ENCODE assay signal across 8 cellular contexts in the genomic region with DNA sequence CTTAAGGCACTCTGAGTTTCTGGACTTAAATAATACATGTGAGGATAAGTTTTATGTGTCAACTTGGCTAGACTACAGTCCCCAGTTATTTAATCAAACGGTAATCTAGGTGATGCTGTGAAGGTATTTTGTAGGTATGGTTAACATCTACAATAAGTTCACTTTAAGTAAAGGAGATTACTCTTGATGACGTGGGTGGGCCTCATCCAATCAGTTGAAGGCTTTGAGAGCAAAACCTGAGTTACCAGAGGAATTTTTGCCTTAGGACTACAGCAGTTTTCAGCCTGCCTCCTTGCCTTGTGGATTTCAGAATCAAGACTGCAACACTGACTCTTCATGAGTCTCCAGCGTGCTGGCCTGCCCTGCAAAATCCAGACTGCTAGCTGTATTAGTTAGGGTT. TPM values are rescaled to one million over a fixed set of nuclear protein-coding genes. Genes with fewer than 3 reads are reported as not detected.
"Had no signal": no experiment of that assay in that cellular context is flagged by ENCODE, and none has a peak within 500 bp of the region (broad histone marks: within the 10 kb centered on the region; RNA-seq: fewer than 3 reads in every experiment).

No MANE protein-coding gene starts in this region.

- FAIRE-seq: G401.6, GM12878, GM12891, GM12892, GM18507, GM19239 had no signal

- H3K4me3 ChIP-seq: GM12878 had no signal

- ATAC-seq: GM12878 had no signal

- DNase-seq: GDM1, GF-D8 had no signal

RNA-seq across cellular contexts. Expression of a gene that starts 59.8 kb away (rescaled TPM):
- total RNA-seq: GM12878 had no signal
- polyA plus RNA-seq: GM12878 had no signal
